In the genomic region with DNA sequence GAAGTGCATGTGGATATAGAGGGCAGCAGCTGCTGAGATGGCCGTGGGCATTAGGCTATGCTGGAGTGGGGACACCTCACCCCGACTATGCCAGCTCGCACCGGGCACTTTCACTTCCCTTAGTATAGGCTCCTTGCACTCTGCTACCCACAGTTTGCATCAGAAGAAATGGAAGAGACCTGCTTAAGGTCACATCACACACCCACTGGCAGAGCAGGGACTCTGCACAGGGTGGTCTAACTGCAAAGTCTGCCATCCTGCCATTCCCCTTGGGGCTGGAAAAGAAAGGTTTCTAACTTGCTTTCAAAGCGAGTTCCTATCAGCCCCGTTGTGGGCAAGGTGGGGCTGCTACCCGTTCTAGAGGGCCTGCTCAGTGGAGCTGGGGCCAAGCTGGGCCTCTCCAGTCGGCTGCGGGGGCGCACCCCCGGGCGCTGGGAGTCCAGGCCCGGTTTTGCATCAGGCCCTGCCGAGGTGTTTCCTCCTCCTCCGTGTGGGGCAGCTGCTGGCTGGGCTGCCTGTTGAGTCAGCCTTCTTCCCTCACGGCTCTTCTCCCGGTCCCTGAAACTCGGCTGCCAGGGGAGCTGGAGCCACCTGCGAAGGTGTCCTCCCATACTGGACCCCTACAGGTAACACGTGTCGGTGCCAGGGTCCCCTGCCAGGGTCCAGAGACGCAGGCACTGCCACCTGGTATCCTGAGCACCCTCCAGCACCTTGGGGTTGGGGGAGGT, we compare ENCODE assay signal across 1 cellular context.
TF ChIP-seq lines count a peak whose summit lies in the region.

Gene SYTL1, plus strand, starts transcription at position 498 of the 728 bp plus-strand sequence. CDS start 3,313 bp downstream, outside the sequence.

TF ChIP-seq in K562, 482 proteins besides CTCF, POLR2A, EP300 and RAD21 (continued from another document and continues in another):
- TF ChIP-seq ZBTB11 (CRISPR knock-in tag; IDR thresholded peaks at IDR 0.05) (no peak; a peak in 1 of 6 replicates), RFX5 (IDR thresholded peaks at IDR 0.05; ENCODE audit: low read depth, low read length) (no peak), THRAP3 (IDR thresholded peaks at IDR 0.05; ENCODE audit: borderline replicate concordance) (no peak), THAP12 (CRISPR knock-in tag; IDR thresholded peaks at IDR 0.05) (no peak), PRPF4 (IDR thresholded peaks at IDR 0.05; ENCODE audit: insufficient read depth, low read depth, low read length, poor library complexity, severe bottlenecking) (no peak), LARP7 (IDR thresholded peaks at IDR 0.05) (no peak), NR0B1 (IDR thresholded peaks at IDR 0.05; ENCODE audit: partially characterized antibody) (no peak), CBX3 (IDR thresholded peaks at IDR 0.05; ENCODE audit: borderline replicate concordance in 1 of 2, low read length in 2 of 2) (no peak), XRCC4 (IDR thresholded peaks at IDR 0.05; ENCODE audit: extremely low read depth, insufficient read depth, insufficient read length) (no peak), TRIM28 (IDR thresholded peaks at IDR 0.05) (no peak), SAFB2 (IDR thresholded peaks at IDR 0.05; ENCODE audit: borderline replicate concordance, low read depth, low read length, severe bottlenecking) (no peak), KLF10 (CRISPR knock-in tag; IDR thresholded peaks at IDR 0.05) (no peak), ILF3 (IDR thresholded peaks at IDR 0.05; ENCODE audit: borderline replicate concordance) (no peak), REST (CRISPR knock-in tag; IDR thresholded peaks at IDR 0.05; ENCODE audit: low read depth) (no peak), POLR2AphosphoS2 (IDR thresholded peaks at IDR 0.05; ENCODE audit: low read length) (no peak), ZNF583 (CRISPR knock-in tag; IDR thresholded peaks at IDR 0.05) (no peak), FOXP1 (CRISPR knock-in tag; IDR thresholded peaks at IDR 0.05) (no peak), ATF7 (IDR thresholded peaks at IDR 0.05) (no peak; the same call in 1 of the 2 replicates), TEAD2 (tag; IDR thresholded peaks at IDR 0.05) (no peak), ELF2 (CRISPR knock-in tag; IDR thresholded peaks at IDR 0.05) (no peak), ZNF507 (tag; conservative IDR thresholded peaks at IDR 0.05) (no peak), MBD2 (IDR thresholded peaks at IDR 0.05; ENCODE audit: borderline replicate concordance, low read depth) (peak; percentile 43; the same call in 1 of the 2 replicates), ZKSCAN8 (CRISPR knock-in tag; IDR thresholded peaks at IDR 0.05) (no peak), ZNF586 (CRISPR knock-in tag; conservative IDR thresholded peaks at IDR 0.05) (no peak), ASH1L (IDR thresholded peaks at IDR 0.05; ENCODE audit: borderline replicate concordance, low read depth, partially characterized antibody) (no peak), ZFPM2 (CRISPR knock-in tag; IDR thresholded peaks at IDR 0.05) (no peak), ETV6 (IDR thresholded peaks at IDR 0.05; ENCODE audit: borderline replicate concordance in 1 of 2, low read depth in 2 of 2, low read length in 1 of 2) (no peak), ETV6 (CRISPR knock-in tag; IDR thresholded peaks at IDR 0.05; ENCODE audit: borderline replicate concordance) (no peak), NFE2 (IDR thresholded peaks at IDR 0.05; ENCODE audit: low read depth) (no peak), ILK (tag; IDR thresholded peaks at IDR 0.05; ENCODE audit: borderline replicate concordance, low read depth) (no peak), ERF (CRISPR knock-in tag; IDR thresholded peaks at IDR 0.05) (0 out of 2 replicates have a peak, but pooled peaks have one; percentile 66), CHCHD3 (CRISPR knock-in tag; IDR thresholded peaks at IDR 0.05) (no peak)
- TF ChIP-seq, protein P1, sequence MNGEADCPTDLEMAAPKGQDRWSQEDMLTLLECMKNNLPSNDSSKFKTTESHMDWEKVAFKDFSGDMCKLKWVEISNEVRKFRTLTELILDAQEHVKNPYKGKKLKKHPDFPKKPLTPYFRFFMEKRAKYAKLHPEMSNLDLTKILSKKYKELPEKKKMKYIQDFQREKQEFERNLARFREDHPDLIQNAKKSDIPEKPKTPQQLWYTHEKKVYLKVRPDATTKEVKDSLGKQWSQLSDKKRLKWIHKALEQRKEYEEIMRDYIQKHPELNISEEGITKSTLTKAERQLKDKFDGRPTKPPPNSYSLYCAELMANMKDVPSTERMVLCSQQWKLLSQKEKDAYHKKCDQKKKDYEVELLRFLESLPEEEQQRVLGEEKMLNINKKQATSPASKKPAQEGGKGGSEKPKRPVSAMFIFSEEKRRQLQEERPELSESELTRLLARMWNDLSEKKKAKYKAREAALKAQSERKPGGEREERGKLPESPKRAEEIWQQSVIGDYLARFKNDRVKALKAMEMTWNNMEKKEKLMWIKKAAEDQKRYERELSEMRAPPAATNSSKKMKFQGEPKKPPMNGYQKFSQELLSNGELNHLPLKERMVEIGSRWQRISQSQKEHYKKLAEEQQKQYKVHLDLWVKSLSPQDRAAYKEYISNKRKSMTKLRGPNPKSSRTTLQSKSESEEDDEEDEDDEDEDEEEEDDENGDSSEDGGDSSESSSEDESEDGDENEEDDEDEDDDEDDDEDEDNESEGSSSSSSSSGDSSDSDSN (IDR thresholded peaks at IDR 0.05; ENCODE audit: borderline replicate concordance in 1 of 2, low read depth in 2 of 2, low read length in 2 of 2): peak; percentile 53 to 74; a peak in 2 of 4 replicates
- TF ChIP-seq, protein P2, sequence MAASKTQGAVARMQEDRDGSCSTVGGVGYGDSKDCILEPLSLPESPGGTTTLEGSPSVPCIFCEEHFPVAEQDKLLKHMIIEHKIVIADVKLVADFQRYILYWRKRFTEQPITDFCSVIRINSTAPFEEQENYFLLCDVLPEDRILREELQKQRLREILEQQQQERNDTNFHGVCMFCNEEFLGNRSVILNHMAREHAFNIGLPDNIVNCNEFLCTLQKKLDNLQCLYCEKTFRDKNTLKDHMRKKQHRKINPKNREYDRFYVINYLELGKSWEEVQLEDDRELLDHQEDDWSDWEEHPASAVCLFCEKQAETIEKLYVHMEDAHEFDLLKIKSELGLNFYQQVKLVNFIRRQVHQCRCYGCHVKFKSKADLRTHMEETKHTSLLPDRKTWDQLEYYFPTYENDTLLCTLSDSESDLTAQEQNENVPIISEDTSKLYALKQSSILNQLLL (CRISPR knock-in tag; IDR thresholded peaks at IDR 0.05; ENCODE audit: borderline replicate concordance): no peak
- TF ChIP-seq, protein P3, sequence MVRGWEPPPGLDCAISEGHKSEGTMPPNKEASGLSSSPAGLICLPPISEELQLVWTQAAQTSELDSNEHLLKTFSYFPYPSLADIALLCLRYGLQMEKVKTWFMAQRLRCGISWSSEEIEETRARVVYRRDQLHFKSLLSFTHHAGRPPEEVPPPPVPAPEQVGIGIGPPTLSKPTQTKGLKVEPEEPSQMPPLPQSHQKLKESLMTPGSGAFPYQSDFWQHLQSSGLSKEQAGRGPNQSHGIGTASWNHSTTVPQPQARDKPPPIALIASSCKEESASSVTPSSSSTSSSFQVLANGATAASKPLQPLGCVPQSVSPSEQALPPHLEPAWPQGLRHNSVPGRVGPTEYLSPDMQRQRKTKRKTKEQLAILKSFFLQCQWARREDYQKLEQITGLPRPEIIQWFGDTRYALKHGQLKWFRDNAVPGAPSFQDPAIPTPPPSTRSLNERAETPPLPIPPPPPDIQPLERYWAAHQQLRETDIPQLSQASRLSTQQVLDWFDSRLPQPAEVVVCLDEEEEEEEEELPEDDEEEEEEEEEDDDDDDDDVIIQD (CRISPR knock-in tag; IDR thresholded peaks at IDR 0.05): no peak
- TF ChIP-seq, protein P4, sequence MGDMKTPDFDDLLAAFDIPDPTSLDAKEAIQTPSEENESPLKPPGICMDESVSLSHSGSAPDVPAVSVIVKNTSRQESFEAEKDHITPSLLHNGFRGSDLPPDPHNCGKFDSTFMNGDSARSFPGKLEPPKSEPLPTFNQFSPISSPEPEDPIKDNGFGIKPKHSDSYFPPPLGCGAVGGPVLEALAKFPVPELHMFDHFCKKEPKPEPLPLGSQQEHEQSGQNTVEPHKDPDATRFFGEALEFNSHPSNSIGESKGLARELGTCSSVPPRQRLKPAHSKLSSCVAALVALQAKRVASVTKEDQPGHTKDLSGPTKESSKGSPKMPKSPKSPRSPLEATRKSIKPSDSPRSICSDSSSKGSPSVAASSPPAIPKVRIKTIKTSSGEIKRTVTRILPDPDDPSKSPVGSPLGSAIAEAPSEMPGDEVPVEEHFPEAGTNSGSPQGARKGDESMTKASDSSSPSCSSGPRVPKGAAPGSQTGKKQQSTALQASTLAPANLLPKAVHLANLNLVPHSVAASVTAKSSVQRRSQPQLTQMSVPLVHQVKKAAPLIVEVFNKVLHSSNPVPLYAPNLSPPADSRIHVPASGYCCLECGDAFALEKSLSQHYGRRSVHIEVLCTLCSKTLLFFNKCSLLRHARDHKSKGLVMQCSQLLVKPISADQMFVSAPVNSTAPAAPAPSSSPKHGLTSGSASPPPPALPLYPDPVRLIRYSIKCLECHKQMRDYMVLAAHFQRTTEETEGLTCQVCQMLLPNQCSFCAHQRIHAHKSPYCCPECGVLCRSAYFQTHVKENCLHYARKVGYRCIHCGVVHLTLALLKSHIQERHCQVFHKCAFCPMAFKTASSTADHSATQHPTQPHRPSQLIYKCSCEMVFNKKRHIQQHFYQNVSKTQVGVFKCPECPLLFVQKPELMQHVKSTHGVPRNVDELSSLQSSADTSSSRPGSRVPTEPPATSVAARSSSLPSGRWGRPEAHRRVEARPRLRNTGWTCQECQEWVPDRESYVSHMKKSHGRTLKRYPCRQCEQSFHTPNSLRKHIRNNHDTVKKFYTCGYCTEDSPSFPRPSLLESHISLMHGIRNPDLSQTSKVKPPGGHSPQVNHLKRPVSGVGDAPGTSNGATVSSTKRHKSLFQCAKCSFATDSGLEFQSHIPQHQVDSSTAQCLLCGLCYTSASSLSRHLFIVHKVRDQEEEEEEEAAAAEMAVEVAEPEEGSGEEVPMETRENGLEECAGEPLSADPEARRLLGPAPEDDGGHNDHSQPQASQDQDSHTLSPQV (IDR thresholded peaks at IDR 0.05): no peak
